8 cellular contexts compared by ENCODE assay signal in genomic region chr21:46661211-46661625, GRCh38. TPM values are rescaled to one million over a fixed set of nuclear protein-coding genes. Genes with fewer than 3 reads are reported as not detected.
DNase-seq lines count a peak whose midpoint lies in the region; ATAC-seq, FAIRE-seq and TF ChIP-seq lines count a peak whose summit lies in the region.

No MANE protein-coding gene starts in this region.

- ATAC-seq in left ventricle myocardium superior (peak; percentile 83), GM18502 (IDR thresholded peaks at IDR 0.05; ENCODE audit: poor library complexity, unreplicated experiment) (no peak), GM21786 (IDR thresholded peaks at IDR 0.05; ENCODE audit: unreplicated experiment) (no peak)

- peaks cover 36% of the 10 kb centered on the region for H3K36me3 ChIP-seq in MG63
- H3K36me3 ChIP-seq in rectal smooth muscle tissue (ENCODE audit: control insufficient read depth, insufficient read depth, low read length) = peaks cover 20% of the 10 kb centered on the region

- TF ChIP-seq CTCF in D721Med (IDR thresholded peaks at IDR 0.05; ENCODE audit: insufficient read depth, missing control alignments) = peak; percentile 77

- no peak overlapping the region for H3K9ac ChIP-seq in rectal smooth muscle tissue (ENCODE audit: low read length)

- H3K9me3 ChIP-seq in MG63 = no peaks in the 10 kb centered on the region

- peak overlapping the region; percentile 47 for H3K27ac ChIP-seq in angular gyrus (ENCODE audit: low read depth, low read length)
- peak overlapping the region; percentile 33 for H3K27ac ChIP-seq in rectal smooth muscle tissue (ENCODE audit: low read depth, low read length)

- H3K4me1 ChIP-seq in rectal smooth muscle tissue (ENCODE audit: control insufficient read depth, insufficient read depth, low read length) = no peaks in the 10 kb centered on the region

- no peak overlapping the region for H3K4me3 ChIP-seq in MG63
- peak overlapping the region; percentile 46 for H3K4me3 ChIP-seq in rectal smooth muscle tissue (ENCODE audit: low read length)

- intact Hi-C loops in left ventricle myocardium superior (cut with micrococcal nuclease) = no loop called here

- DNase-seq in D721Med (ENCODE audit: insufficient read length, low spot score) (peak; percentile 66), MG63 (peak; percentile 73), left ventricle myocardium superior (peak; percentile 80), HK-2 (ENCODE audit: unreplicated experiment) (no peak)

- H3K27me3 ChIP-seq in MG63 (no peaks in the 10 kb centered on the region), rectal smooth muscle tissue (ENCODE audit: control insufficient read depth, insufficient read depth, low read length) (no peaks in the 10 kb centered on the region)

- FAIRE-seq in D721Med (lab: Jason Lieb, UNC) = no peak

RNA-seq across cellular contexts. Expression of gene PRMT2, which starts 25.7 kb away (rescaled TPM):
- total RNA-seq in MG63 (2014; rRNA removed; shearing (Covaris generic); ENCODE audit: low replicate concordance) = 92.3 and 139 TPM in 2 replicates
- total RNA-seq in left ventricle myocardium superior = 56.8 TPM

RNA-seq across cellular contexts. Expression of gene S100B, which starts 56.3 kb away (rescaled TPM):
- not detected in 2 replicates for total RNA-seq in MG63 (2014; rRNA removed; shearing (Covaris generic); ENCODE audit: low replicate concordance)
- 3.5 TPM for total RNA-seq in left ventricle myocardium superior
